In the genomic region with DNA sequence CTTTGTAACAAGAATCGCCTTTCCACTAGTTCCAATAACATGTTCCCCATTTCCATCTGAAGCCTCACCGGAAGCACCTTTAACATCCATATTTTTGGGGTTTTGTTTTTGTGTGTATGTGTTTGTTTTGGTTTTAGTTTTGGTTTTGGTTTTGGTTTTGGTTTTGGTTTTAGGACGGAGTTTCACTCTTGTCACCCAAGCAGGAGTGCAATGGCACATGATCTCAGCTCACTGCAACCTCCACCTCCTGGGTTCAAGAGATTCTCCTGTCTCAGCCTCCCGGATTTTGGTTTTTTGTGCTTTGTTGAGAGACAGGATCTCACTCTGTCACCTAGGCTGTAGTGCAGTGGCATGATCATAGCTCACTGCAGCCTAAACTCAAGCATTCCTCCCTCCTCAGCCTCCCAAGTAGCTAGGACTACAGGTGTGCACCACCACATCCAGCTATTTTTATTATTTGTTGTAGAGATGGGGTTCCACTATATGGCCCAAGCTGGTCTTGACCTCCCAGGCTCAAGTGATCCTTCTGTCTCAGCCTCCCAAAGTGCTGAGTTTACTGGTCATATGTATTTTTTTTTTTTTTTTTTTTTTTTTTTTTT, we compare ENCODE assay signal across 13 cellular contexts. TPM values are rescaled to one million over a fixed set of nuclear protein-coding genes. Genes with fewer than 3 reads are reported as not detected.
DNase-seq lines count a peak whose midpoint lies in the region; ATAC-seq, FAIRE-seq and TF ChIP-seq lines count a peak whose summit lies in the region.
"Had no signal": no experiment of that assay in that cellular context is flagged by ENCODE, and none has a peak within 500 bp of the region (broad histone marks: within the 10 kb centered on the region; RNA-seq: fewer than 3 reads in every experiment).

No MANE protein-coding gene starts in this region.

- ATAC-seq in activated naive CD8-positive, alpha-beta T cell treated with anti-CD3 and anti-CD28 coated beads, Interleukin-2, amount 10 ng/mL, durations not matched to agents 7 days and 5 days (ENCODE audit: low read depth), result peak; percentile 83
- ATAC-seq in natural killer cell, result peak; percentile 65 to 91 (median 76)

- no peaks in the 10 kb centered on the region for H3K9me3 ChIP-seq in KOPT-K1 (ENCODE audit: insufficient read depth, low read length, poor library complexity, severe bottlenecking)
- no peaks in the 10 kb centered on the region for H3K9me3 ChIP-seq in kidney (ENCODE audit: control insufficient read depth in 1 of 2, low read length in 2 of 2)
- H3K9me3 ChIP-seq: Peyer's patch had no signal

- no peak overlapping the region for H3K9ac ChIP-seq in kidney (ENCODE audit: low read length in 2 of 2)

- H3K36me3 Mint-ChIP-seq in Calu3 (ENCODE audit: insufficient read depth, unreplicated experiment), result peaks cover 14% of the 10 kb centered on the region
- no peaks in the 10 kb centered on the region for H3K36me3 Mint-ChIP-seq in activated naive CD8-positive, alpha-beta T cell treated with anti-CD3 and anti-CD28 coated beads, Interleukin-2, amount 10 ng/mL, durations not matched to agents 7 days and 5 days
- H3K36me3 Mint-ChIP-seq in natural killer cell, result no peaks in the 10 kb centered on the region

- peak overlapping the region; percentile 3 for H3K27ac ChIP-seq in KOPT-K1 (ENCODE audit: low read depth, low read length, poor library complexity, severe bottlenecking)
- H3K27ac ChIP-seq in kidney (ENCODE audit: low read depth in 2 of 2, low read length in 2 of 2), result peak overlapping the region in 1 of 2 donors; percentile 65
- H3K27ac ChIP-seq: VCaP had no signal

- no peak for TF ChIP-seq CTCF in Calu3 (IDR thresholded peaks at IDR 0.05; ENCODE audit: unreplicated experiment)
- TF ChIP-seq CTCF in natural killer cell (IDR thresholded peaks at IDR 0.05), result no peak
- TF ChIP-seq CTCF in kidney (IDR thresholded peaks at IDR 0.05; ENCODE audit: borderline replicate concordance, extremely low read depth, insufficient read depth), result no peak

- H3K36me3 ChIP-seq in KOPT-K1 (ENCODE audit: insufficient read depth, low read length) (no peaks in the 10 kb centered on the region), kidney (ENCODE audit: control insufficient read depth in 1 of 2, insufficient read depth in 2 of 2, low read length in 2 of 2) (no peaks in the 10 kb centered on the region)
- H3K36me3 ChIP-seq: Peyer's patch had no signal

- H3K4me1 ChIP-seq in kidney (ENCODE audit: control insufficient read depth in 1 of 2, insufficient read depth in 1 of 2, low read depth in 1 of 2, low read length in 2 of 2), result no peaks in the 10 kb centered on the region
- H3K4me1 ChIP-seq: Peyer's patch had no signal

- H3K4me1 Mint-ChIP-seq in Calu3 (ENCODE audit: low read depth, unreplicated experiment) (peaks cover 56% of the 10 kb centered on the region), natural killer cell (peaks cover 11% of the 10 kb centered on the region in 2 donors)
- H3K4me1 Mint-ChIP-seq in activated naive CD8-positive, alpha-beta T cell treated with anti-CD3 and anti-CD28 coated beads, Interleukin-2, amount 10 ng/mL, durations not matched to agents 7 days and 5 days, result peaks cover 16% of the 10 kb centered on the region

- intact Hi-C loops in Calu3 (cut with micrococcal nuclease; ENCODE audit: unreplicated experiment) (no loop called here), natural killer cell (cut with micrococcal nuclease) (no loop called here), kidney (cut with DNase I) (no loop called here)

- no peaks in the 10 kb centered on the region for H3K27me3 Mint-ChIP-seq in Calu3 (ENCODE audit: unreplicated experiment)
- peaks cover 2% of the 10 kb centered on the region for H3K27me3 Mint-ChIP-seq in activated naive CD8-positive, alpha-beta T cell treated with anti-CD3 and anti-CD28 coated beads, Interleukin-2, amount 10 ng/mL, durations not matched to agents 7 days and 5 days
- H3K27me3 Mint-ChIP-seq in natural killer cell (ENCODE audit: low read depth in 2 of 2), result peaks cover 0 to 5% of the 10 kb centered on the region in 2 donors

- BruUV-seq in Calu3 (replicated peaks; lab: Mats Ljungman, UMichigan), result no TSS peak

- FAIRE-seq in kidney (lab: Jason Lieb, UNC), result no peak
- FAIRE-seq: HTR-8/SVneo had no signal

- CTCF ChIA-PET in Calu3 (lab: Charles Lee), result no interaction called here

- no peak overlapping the region for H3K4me3 ChIP-seq in kidney (ENCODE audit: low read length in 2 of 2)
- H3K4me3 ChIP-seq: Peyer's patch had no signal

- no peaks in the 10 kb centered on the region for H3K9me3 Mint-ChIP-seq in Calu3 (ENCODE audit: low read depth, unreplicated experiment)
- no peaks in the 10 kb centered on the region for H3K9me3 Mint-ChIP-seq in activated naive CD8-positive, alpha-beta T cell treated with anti-CD3 and anti-CD28 coated beads, Interleukin-2, amount 10 ng/mL, durations not matched to agents 7 days and 5 days
- no peaks in the 10 kb centered on the region for H3K9me3 Mint-ChIP-seq in natural killer cell

- POLR2A ChIA-PET in activated naive CD8-positive, alpha-beta T cell treated with anti-CD3 and anti-CD28 coated beads, Interleukin-2, amount 10 ng/mL, durations not matched to agents 7 days and 5 days (lab: Charles Lee), result interaction anchor here (0.6 kb wide), 1 partner anchor 9 kb away, joined by 3 read pairs; no protein-coding TSS in a partner anchor

- no peak overlapping the region for H3K4me3 Mint-ChIP-seq in Calu3 (ENCODE audit: low read depth, unreplicated experiment)
- peak overlapping the region; percentile 46 for H3K4me3 Mint-ChIP-seq in activated naive CD8-positive, alpha-beta T cell treated with anti-CD3 and anti-CD28 coated beads, Interleukin-2, amount 10 ng/mL, durations not matched to agents 7 days and 5 days
- H3K4me3 Mint-ChIP-seq in natural killer cell, result peak overlapping the region; percentile 70

- DNase-seq in Calu3, result no peak
- DNase-seq in activated naive CD8-positive, alpha-beta T cell treated with anti-CD3 and anti-CD28 coated beads, Interleukin-2, amount 10 ng/mL, durations not matched to agents 7 days and 5 days, result no peak
- no peak for DNase-seq in natural killer cell
- no peak for DNase-seq in DMS 273 (lab: John Stamatoyannopoulos, UW; ENCODE audit: unreplicated experiment)
- DNase-seq in amniotic stem cell (lab: John Stamatoyannopoulos, UW), result no peak
- DNase-seq in kidney, result no peak
- DNase-seq: DMS53; Peyer's patch; stimulated activated CD4-positive, alpha-beta T cell treated with anti-CD3 and anti-CD28 coated beads, Interleukin-2, amount 100 ng/mL, for 24 hours; substantia nigra had no signal

- H3K27ac Mint-ChIP-seq in Calu3 (ENCODE audit: unreplicated experiment), result peak overlapping the region; percentile 55
- H3K27ac Mint-ChIP-seq in activated naive CD8-positive, alpha-beta T cell treated with anti-CD3 and anti-CD28 coated beads, Interleukin-2, amount 10 ng/mL, durations not matched to agents 7 days and 5 days, result peak overlapping the region; percentile 80
- peak overlapping the region; percentile 83 to 99 for H3K27ac Mint-ChIP-seq in natural killer cell

RNA-seq across cellular contexts. Expression of gene TGOLN2, which starts 36.3 kb away (rescaled TPM):
- total RNA-seq in Calu3 (2022) (154 and 171 TPM in 2 replicates), natural killer cell (100 to 1,000 TPM; 190 to 207 (median 194) TPM), kidney (175 TPM)
- 100 to 1,000 TPM; 144 to 148 TPM for total RNA-seq in activated naive CD8-positive, alpha-beta T cell treated with anti-CD3 and anti-CD28 coated beads, Interleukin-2, amount 10 ng/mL, durations not matched to agents 7 days and 5 days
- polyA plus RNA-seq in kidney (ENCODE audit: insufficient read depth, low read depth, low replicate concordance), result 71.8 TPM
